8 cellular contexts compared by ENCODE assay signal in the genomic region with DNA sequence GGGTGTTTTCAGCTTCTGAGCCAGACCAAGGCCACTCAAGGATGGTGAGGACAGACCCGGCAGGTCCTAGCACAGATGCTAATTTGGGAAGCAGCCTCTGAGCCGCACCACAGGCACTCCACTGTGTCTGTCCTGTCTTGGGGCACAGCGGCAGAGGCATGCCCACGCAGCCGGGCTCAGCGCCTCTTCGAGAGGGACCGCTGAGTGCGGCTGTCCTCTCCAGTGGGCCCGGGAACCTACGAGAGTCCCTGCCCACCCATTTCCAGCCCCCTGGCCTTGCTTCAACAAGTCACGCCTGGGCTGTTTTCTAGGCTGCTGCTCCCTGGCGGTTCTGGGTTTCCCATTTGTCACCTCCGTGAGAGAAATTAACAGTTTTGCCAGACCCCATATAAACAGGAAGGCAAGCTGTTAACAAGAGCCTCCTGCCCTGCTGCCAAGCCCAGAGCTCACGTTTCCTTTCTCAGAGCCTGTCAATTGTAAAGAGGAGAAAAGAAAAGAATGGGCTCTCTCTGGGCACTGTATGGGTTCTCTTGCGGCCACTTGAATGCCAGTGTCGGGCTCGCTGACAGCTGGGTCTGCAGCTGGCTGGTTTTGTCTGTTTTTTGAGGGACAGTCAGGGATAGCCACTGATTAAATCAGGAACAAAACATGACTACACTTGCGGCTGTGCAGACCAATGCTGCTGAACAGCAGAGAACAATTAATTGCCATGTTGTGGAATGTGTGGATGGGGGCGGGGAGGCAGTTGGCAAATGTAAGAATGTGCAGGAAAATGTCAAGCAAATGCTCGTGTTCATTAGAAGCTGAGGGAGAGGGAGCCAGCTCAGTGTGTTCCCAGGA. TPM values are rescaled to one million over a fixed set of nuclear protein-coding genes. Genes with fewer than 3 reads are reported as not detected.
DNase-seq lines count a peak whose midpoint lies in the region; ATAC-seq and TF ChIP-seq lines count a peak whose summit lies in the region.

No MANE protein-coding gene starts in this region.

- H3K27me3 Mint-ChIP-seq in glutamatergic neuron (ENCODE audit: unreplicated experiment) = peaks cover 2% of the 10 kb centered on the region

- DNase-seq in RWPE2 (ENCODE audit: low spot score) (no peak), cardiac muscle cell (ENCODE audit: low read depth in 1 of 2, low spot score in 1 of 2) (peak; percentile 32 to 46), pulmonary artery endothelial cell (ENCODE audit: low read depth, low spot score) (peak; percentile 36), NCI-H510A (lab: John Stamatoyannopoulos, UW) (no peak), glutamatergic neuron (no peak), mucosa of gallbladder (ENCODE audit: low spot score) (no peak)
- DNase-seq in stimulated activated naive CD4-positive, alpha-beta T cell treated with Interleukin-2 at 50 U/mL for 16 hours (lab: John Stamatoyannopoulos, UW) = no peak

- H3K4me1 Mint-ChIP-seq in glutamatergic neuron (ENCODE audit: low read depth, unreplicated experiment) = no peaks in the 10 kb centered on the region

- no peaks in the 10 kb centered on the region for H3K27me3 ChIP-seq in RWPE2 (ENCODE audit: insufficient read depth, poor library complexity, severe bottlenecking)
- no peaks in the 10 kb centered on the region for H3K27me3 ChIP-seq in cardiac muscle cell

- H3K9me3 Mint-ChIP-seq in glutamatergic neuron (ENCODE audit: unreplicated experiment) = no peaks in the 10 kb centered on the region

- ATAC-seq in GM18909 (IDR thresholded peaks at IDR 0.05; ENCODE audit: poor library complexity, unreplicated experiment) (peak; percentile 44), RWPE2 (ENCODE audit: low read depth) (peak; percentile 61; the same call in 2 of the 3 replicates)

- H3K36me3 Mint-ChIP-seq in glutamatergic neuron (ENCODE audit: unreplicated experiment) = no peaks in the 10 kb centered on the region

- H3K36me3 ChIP-seq in RWPE2 (ENCODE audit: low read depth) (no peaks in the 10 kb centered on the region), cardiac muscle cell (no peaks in the 10 kb centered on the region)

- H3K4me3 Mint-ChIP-seq in glutamatergic neuron (ENCODE audit: unreplicated experiment) = no peak overlapping the region

- TF ChIP-seq CTCF in RWPE2 (IDR thresholded peaks at IDR 0.05; ENCODE audit: poor library complexity, severe bottlenecking) (no peak), cardiac muscle cell (IDR thresholded peaks at IDR 0.05; ENCODE audit: low read depth, low read length) (no peak), glutamatergic neuron (IDR thresholded peaks at IDR 0.05; ENCODE audit: partially characterized antibody, unreplicated experiment) (no peak)

- no peak overlapping the region for H3K27ac Mint-ChIP-seq in glutamatergic neuron (ENCODE audit: unreplicated experiment)

- H3K4me1 ChIP-seq in RWPE2 (ENCODE audit: insufficient read depth, poor library complexity, severe bottlenecking) (peaks cover 9% of the 10 kb centered on the region), cardiac muscle cell (ENCODE audit: low read depth) (peaks cover 28% of the 10 kb centered on the region)

- no peak overlapping the region for H3K27ac ChIP-seq in RWPE2 (ENCODE audit: poor library complexity, severe bottlenecking)
- peak overlapping the region; percentile 34 for H3K27ac ChIP-seq in cardiac muscle cell

- H3K9me3 ChIP-seq in RWPE2 (ENCODE audit: severe bottlenecking) (no peaks in the 10 kb centered on the region), cardiac muscle cell (ENCODE audit: low read depth) (no peaks in the 10 kb centered on the region)

- H3K4me3 ChIP-seq in RWPE2 (ENCODE audit: severe bottlenecking) (no peak overlapping the region), cardiac muscle cell (no peak overlapping the region)

RNA-seq across cellular contexts. Expression of gene TMEM17, which starts 30.6 kb away (rescaled TPM):
- total RNA-seq in cardiac muscle cell (1.8 and 3.2 TPM in 2 replicates), pulmonary artery endothelial cell (0.63 and 1.5 TPM in 2 replicates), glutamatergic neuron (ENCODE audit: unreplicated experiment) (0.91 TPM), mucosa of gallbladder (3.3 TPM)
- 5.0 and 7.0 TPM in 2 replicates for polyA plus RNA-seq in cardiac muscle cell

Comparison
In these comparisons a context has a peak if more than half of its experiments do, and no peak if none do; other contexts are left out.
1. DNase-seq: peak in cardiac muscle cell (2 of 2) and pulmonary artery endothelial cell (single experiment); none in RWPE2 (single experiment), NCI-H510A (single experiment), glutamatergic neuron (single experiment), stimulated activated naive CD4-positive, alpha-beta T cell treated with Interleukin-2 at 50 U/mL for 16 hours (single experiment) and mucosa of gallbladder (single experiment).